In the genomic region with DNA sequence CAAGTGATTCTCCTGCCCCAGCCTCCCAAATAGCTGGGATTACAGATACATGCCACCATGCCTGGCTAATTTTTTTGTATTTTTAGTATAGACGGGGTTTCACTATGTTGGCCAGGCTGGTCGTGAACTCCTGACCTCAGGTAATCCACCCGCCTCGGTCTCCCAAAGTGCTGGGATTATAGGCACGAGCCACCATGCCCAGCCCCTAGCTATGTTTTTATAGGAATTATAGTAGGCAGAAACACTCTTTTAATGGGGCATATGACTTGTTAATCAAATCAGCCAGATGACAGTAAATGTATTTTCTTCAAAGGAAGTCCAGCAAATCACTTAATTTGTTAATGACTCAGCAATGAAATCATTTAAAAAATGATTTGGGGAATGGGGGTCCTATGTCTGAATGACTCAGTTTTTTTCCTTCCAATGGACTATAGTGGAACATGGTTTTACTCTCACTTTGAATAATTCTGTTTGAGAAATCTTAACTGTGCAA, we compare ENCODE assay signal across 2 cellular contexts.
TF ChIP-seq lines count a peak whose summit lies in the region.

No MANE protein-coding gene starts in this region.

TF ChIP-seq in HEK293, 187 proteins besides CTCF, POLR2A, EP300 and RAD21:
- TF ChIP-seq, protein P1, sequence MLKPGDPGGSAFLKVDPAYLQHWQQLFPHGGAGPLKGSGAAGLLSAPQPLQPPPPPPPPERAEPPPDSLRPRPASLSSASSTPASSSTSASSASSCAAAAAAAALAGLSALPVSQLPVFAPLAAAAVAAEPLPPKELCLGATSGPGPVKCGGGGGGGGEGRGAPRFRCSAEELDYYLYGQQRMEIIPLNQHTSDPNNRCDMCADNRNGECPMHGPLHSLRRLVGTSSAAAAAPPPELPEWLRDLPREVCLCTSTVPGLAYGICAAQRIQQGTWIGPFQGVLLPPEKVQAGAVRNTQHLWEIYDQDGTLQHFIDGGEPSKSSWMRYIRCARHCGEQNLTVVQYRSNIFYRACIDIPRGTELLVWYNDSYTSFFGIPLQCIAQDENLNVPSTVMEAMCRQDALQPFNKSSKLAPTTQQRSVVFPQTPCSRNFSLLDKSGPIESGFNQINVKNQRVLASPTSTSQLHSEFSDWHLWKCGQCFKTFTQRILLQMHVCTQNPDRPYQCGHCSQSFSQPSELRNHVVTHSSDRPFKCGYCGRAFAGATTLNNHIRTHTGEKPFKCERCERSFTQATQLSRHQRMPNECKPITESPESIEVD (tag by site-specific recombination; IDR thresholded peaks at IDR 0.05) = peak; percentile 31; the same call in 1 of the 2 replicates

TF ChIP-seq in SK-N-SH treated with all-trans-retinoic acid at 6 μM for 48 hours, 23 proteins besides CTCF, POLR2A, EP300 and RAD21 (continued from another document):
- TF ChIP-seq, protein P2, sequence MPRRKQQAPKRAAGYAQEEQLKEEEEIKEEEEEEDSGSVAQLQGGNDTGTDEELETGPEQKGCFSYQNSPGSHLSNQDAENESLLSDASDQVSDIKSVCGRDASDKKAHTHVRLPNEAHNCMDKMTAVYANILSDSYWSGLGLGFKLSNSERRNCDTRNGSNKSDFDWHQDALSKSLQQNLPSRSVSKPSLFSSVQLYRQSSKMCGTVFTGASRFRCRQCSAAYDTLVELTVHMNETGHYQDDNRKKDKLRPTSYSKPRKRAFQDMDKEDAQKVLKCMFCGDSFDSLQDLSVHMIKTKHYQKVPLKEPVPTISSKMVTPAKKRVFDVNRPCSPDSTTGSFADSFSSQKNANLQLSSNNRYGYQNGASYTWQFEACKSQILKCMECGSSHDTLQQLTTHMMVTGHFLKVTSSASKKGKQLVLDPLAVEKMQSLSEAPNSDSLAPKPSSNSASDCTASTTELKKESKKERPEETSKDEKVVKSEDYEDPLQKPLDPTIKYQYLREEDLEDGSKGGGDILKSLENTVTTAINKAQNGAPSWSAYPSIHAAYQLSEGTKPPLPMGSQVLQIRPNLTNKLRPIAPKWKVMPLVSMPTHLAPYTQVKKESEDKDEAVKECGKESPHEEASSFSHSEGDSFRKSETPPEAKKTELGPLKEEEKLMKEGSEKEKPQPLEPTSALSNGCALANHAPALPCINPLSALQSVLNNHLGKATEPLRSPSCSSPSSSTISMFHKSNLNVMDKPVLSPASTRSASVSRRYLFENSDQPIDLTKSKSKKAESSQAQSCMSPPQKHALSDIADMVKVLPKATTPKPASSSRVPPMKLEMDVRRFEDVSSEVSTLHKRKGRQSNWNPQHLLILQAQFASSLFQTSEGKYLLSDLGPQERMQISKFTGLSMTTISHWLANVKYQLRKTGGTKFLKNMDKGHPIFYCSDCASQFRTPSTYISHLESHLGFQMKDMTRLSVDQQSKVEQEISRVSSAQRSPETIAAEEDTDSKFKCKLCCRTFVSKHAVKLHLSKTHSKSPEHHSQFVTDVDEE (CRISPR knock-in tag; IDR thresholded peaks at IDR 0.05) = peak; percentile 27; the same call in 1 of the 2 replicates
- TF ChIP-seq ESRRG (CRISPR knock-in tag; IDR thresholded peaks at IDR 0.05) (peak; percentile 53; the same call in 1 of the 2 replicates), ISL1 (CRISPR knock-in tag; IDR thresholded peaks at IDR 0.05) (peak; percentile 93), TCF4 (CRISPR knock-in tag; IDR thresholded peaks at IDR 0.05; ENCODE audit: borderline replicate concordance) (peak; percentile 81), BACH2 (CRISPR knock-in tag; IDR thresholded peaks at IDR 0.05; ENCODE audit: borderline replicate concordance) (peak; percentile 82; the same call in 1 of the 2 replicates)
TF ChIP-seq in SK-N-SH treated with all-trans-retinoic acid at 6 μM for 48 hours: peak in this region for 6; not testable (repeated sequence) for 17.
